Comparison of ENCODE assay signal across 20 cellular contexts in genomic region chr17:49249890-49250522, GRCh38. TPM values are rescaled to one million over a fixed set of nuclear protein-coding genes. Genes with fewer than 3 reads are reported as not detected.
"Had no signal": no experiment of that assay in that cellular context is flagged by ENCODE, and none has a peak within 500 bp of the region (broad histone marks: within the 10 kb centered on the region; RNA-seq: fewer than 3 reads in every experiment).

No MANE protein-coding gene starts in this region.

- H3K4me3 ChIP-seq: cardiac muscle cell had no signal

- H3K27ac ChIP-seq: cardiac muscle cell had no signal

- H3K27me3 ChIP-seq: cardiac muscle cell had no signal

- FAIRE-seq: astrocyte had no signal

- H3K36me3 ChIP-seq: cardiac muscle cell had no signal

- DNase-seq: activated CD4-positive, alpha-beta T cell treated with anti-CD3 and anti-CD28 coated beads for 4 hours; activated CD8-positive, alpha-beta memory T cell treated with anti-CD3 and anti-CD28 coated beads, Interleukin-2, amount 50 U/mL, for 4 hours; activated CD8-positive, alpha-beta T cell treated with anti-CD3 and anti-CD28 coated beads for 36 hours; activated naive CD8-positive, alpha-beta T cell treated with anti-CD3 and anti-CD28 coated beads, Interleukin-2, amount 50 U/mL, for 24 hours; amniotic stem cell; NCI-H1048; NCI-H146; NCI-H187 treated with DMSO at 0.1 percent for 48 hours; NCI-H2081 treated with DMSO at 0.1 percent for 48 hours; NCI-H2171; NCI-H446 treated with DMSO at 0.1 percent for 48 hours; NCI-H526 treated with DMSO at 0.1 percent for 48 hours; NCI-H82; NK-92 treated with Interleukin-12 subunit alpha and Interleukin-12 subunit beta, amount 100 ng/mL, for 24 hours; SHP77 treated with DMSO at 0.1 percent for 48 hours had no signal

RNA-seq across cellular contexts. Expression of gene PHOSPHO1, which starts 19.4 kb away (rescaled TPM):
- total RNA-seq: activated CD8-positive, alpha-beta T cell treated with anti-CD3 and anti-CD28 coated beads for 36 hours; activated naive CD4-positive, alpha-beta T cell treated with anti-CD3 and anti-CD28 coated beads, Interleukin-2, amount 50 U/mL, for 72 hours; cardiac muscle cell had no signal

RNA-seq across cellular contexts. Expression of gene ABI3, which starts 39.5 kb away (rescaled TPM):
- total RNA-seq: LHCN-M2, SK-MEL-5 had no signal

RNA-seq across cellular contexts. Expression of gene GNGT2, which starts 39.6 kb away (rescaled TPM):
- total RNA-seq: astrocyte, cardiac muscle cell, LHCN-M2, SK-MEL-5 had no signal
